In the genomic region with DNA sequence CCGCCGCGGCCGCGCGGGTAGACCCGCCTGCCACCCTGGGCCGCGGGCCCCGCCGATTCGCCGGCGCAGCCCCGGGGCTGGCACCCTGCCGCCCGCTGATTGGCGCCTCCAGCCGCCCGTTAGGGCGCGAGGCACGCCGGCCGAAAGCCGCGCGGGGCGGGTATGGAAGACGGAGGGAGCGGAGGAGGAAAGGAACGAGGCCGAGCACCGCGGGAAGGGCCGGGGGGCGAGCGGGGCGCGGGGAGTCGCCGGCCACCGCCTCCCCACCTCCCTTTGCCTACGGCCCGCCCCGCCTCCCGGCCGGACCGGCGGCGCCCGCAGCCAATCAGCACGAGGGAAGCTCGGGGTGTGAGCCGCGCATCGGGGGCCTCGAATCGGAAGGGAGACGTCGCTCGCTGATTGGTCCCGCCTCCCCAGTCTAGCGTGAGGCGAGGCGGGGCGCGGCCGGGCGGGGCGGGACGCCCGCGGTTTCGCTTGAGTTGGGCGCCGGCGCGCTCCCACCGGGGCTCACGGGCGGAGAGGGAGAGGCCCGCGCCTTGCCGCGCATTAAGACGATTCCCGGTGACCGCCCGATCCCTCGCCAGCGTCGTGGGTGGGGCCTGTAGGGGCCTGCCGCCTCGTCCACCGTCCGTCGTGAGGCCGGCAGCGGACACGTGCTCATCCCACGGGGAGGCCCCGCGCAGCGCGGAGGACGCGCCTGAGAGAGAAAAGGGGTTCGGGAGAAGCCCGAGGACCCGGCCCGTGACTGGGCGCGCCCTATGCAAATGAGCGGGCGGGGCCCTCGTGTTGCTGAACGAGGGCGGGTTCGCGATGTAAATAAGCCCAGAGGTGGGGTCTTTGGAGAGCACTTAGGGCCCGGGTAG, we compare ENCODE assay signal across 8 cellular contexts. TPM values are rescaled to one million over a fixed set of nuclear protein-coding genes. Genes with fewer than 3 reads are reported as not detected.
DNase-seq lines count a peak whose midpoint lies in the region; ATAC-seq, FAIRE-seq and TF ChIP-seq lines count a peak whose summit lies in the region.

No MANE protein-coding gene starts in this region.

- 1% methylated on average over 65 of the region's 122 CpGs; no CpG with 5 or more reads in 1 of the 2 experiments for WGBS in H1 (ENCODE audit: extremely low coverage in 1 of 2, insufficient coverage in 1 of 2, insufficient read length in 1 of 2, insufficient replicate concordance in 2 of 2, low coverage in 1 of 2, low lambda C conversion rate in 2 of 2, missing lambda C conversion rate in 1 of 2), 2 experiments

- H3K27ac ChIP-seq in H1 (ENCODE audit: low read depth, low read length) = peak overlapping the region; percentile 96

- peak overlapping the region; percentile 72 to 94 (median 88) for H3K9ac ChIP-seq in H1 (replicated peaks in 1 of 4; ENCODE audit: extremely low read depth in 1 of 4, low read depth in 3 of 4, low read length in 3 of 4)

- H4K91ac ChIP-seq in H1 (replicated peaks; ENCODE audit: insufficient read length, low read length) = peak overlapping the region; percentile 100

- peaks cover 7 to 8% of the 10 kb centered on the region in 2 experiments for H4K20me1 ChIP-seq in H1 (replicated peaks in 1 of 2; ENCODE audit: control insufficient read depth in 1 of 2, insufficient read depth in 2 of 2, low read length in 2 of 2)

- H3K27me3 Mint-ChIP-seq in activated CD8-positive, alpha-beta memory T cell treated with anti-CD3 and anti-CD28 coated beads, Interleukin-2, amount 10 ng/mL, durations not matched to agents 7 days and 5 days = no peaks in the 10 kb centered on the region

- no peak overlapping the region for H2AK5ac ChIP-seq in H1 (ENCODE audit: low read depth, low read length)

- peaks cover 2% of the 10 kb centered on the region; the same call in 1 of the 2 replicates for H3K23me2 ChIP-seq in H1 (ENCODE audit: low read depth, low read length)

- no peak for FAIRE-seq in H1 (lab: Jason Lieb, UNC)

- H3K4me2 ChIP-seq in H1 (ENCODE audit: insufficient read depth in 1 of 2, low read depth in 2 of 2, low read length in 2 of 2) = peak overlapping the region; percentile 58 to 71

- H3K18ac ChIP-seq in H1 (ENCODE audit: extremely low read depth, low read length) = peak overlapping the region; percentile 98

- H3K4me1 ChIP-seq in H1 (replicated peaks in 1 of 4; ENCODE audit: control insufficient read depth in 3 of 4, insufficient read depth in 4 of 4, low read length in 3 of 4) = peaks cover 4 to 17% (median 16%) of the 10 kb centered on the region in 4 experiments; a peak in 6 of 7 replicates

- H3K9me3 ChIP-seq in H1 (ENCODE audit: insufficient read depth in 2 of 2, low read depth in 1 of 2, low read length in 1 of 2) = no peaks in the 10 kb centered on the region

- no peak for TF ChIP-seq CTCF in H1 (IDR thresholded peaks at IDR 0.05; ENCODE audit: control extremely low read depth in 1 of 3, insufficient read depth in 1 of 3, low read depth in 1 of 3, low read length in 3 of 3)

- H2BK20ac ChIP-seq in H1 (ENCODE audit: low read length) = no peak overlapping the region

- H3K4me3 Mint-ChIP-seq in activated CD8-positive, alpha-beta memory T cell treated with anti-CD3 and anti-CD28 coated beads, Interleukin-2, amount 10 ng/mL, durations not matched to agents 7 days and 5 days = peak overlapping the region; percentile 82

- H2BK15ac ChIP-seq in H1 (ENCODE audit: low read length) = peak overlapping the region; percentile 97; the same call in 1 of the 2 replicates

- TF ChIP-seq EP300 in H1 (IDR thresholded peaks at IDR 0.05; ENCODE audit: borderline replicate concordance in 1 of 2, low read depth in 2 of 2, low read length in 2 of 2) = no peak

- H3K4me1 Mint-ChIP-seq in activated CD8-positive, alpha-beta memory T cell treated with anti-CD3 and anti-CD28 coated beads, Interleukin-2, amount 10 ng/mL, durations not matched to agents 7 days and 5 days = peaks cover 40% of the 10 kb centered on the region

- DNase-seq in COLO829 (ENCODE audit: low spot score) = peak; percentile 69
- DNase-seq in HT1080 (ENCODE audit: low read depth) = peak; percentile 93
- peak; percentile 95 to 96 for DNase-seq in NOMO-1 (lab: John Stamatoyannopoulos, UW; ENCODE audit: unreplicated experiment in 2 of 2)
- peak; percentile 97 for DNase-seq in activated CD8-positive, alpha-beta memory T cell treated with anti-CD3 and anti-CD28 coated beads, Interleukin-2, amount 10 ng/mL, durations not matched to agents 7 days and 5 days
- DNase-seq in H1 (ENCODE audit: low read depth in 1 of 2, low spot score in 2 of 2) = peak; percentile 86 to 92
- DNase-seq in mesenteric fat pad (ENCODE audit: low spot score) = peak; percentile 99
- DNase-seq in stimulated activated CD8-positive, alpha-beta memory T cell treated with anti-CD3 and anti-CD28 coated beads, Interleukin-15, amount 100 ng/mL, for 1 hour (ENCODE audit: low read depth) = peak; percentile 85

- H3K14ac ChIP-seq in H1 (ENCODE audit: insufficient read length) = no peak overlapping the region

- H2BK120ac ChIP-seq in H1 (replicated peaks; ENCODE audit: low read depth, low read length) = no peak overlapping the region

- no peak; a peak in 1 of 4 replicates for TF ChIP-seq RAD21 in H1 (IDR thresholded peaks at IDR 0.05 in 1 of 2, conservative IDR thresholded peaks at IDR 0.05 in 1 of 2; ENCODE audit: low read depth in 2 of 2, low read length in 2 of 2)

- peak overlapping the region; percentile 61 to 96 (median 72) for H3K4me3 ChIP-seq in H1 (ENCODE audit: extremely low read depth in 1 of 4, insufficient read depth in 2 of 4, low read depth in 3 of 4, low read length in 4 of 4)

- peak overlapping the region; percentile 93 for H3K4ac ChIP-seq in H1 (replicated peaks; ENCODE audit: insufficient read length, low read depth, low read length)

- H3K23ac ChIP-seq in H1 (ENCODE audit: insufficient read length) = no peak overlapping the region

- CTCF ChIA-PET in activated CD8-positive, alpha-beta memory T cell treated with anti-CD3 and anti-CD28 coated beads, Interleukin-2, amount 10 ng/mL, durations not matched to agents 7 days and 5 days (lab: Charles Lee) = interaction anchor here (0.7 to 2.1 kb wide), 5 partner anchors 9 to 159 kb away, joined by 3 to 6 read pairs (median 4); no protein-coding TSS in a partner anchor
- CTCF ChIA-PET in H1 (lab: Charles Lee; ENCODE audit: partially characterized antibody) = interaction anchor here (0.9 to 1.3 kb wide), 4 partner anchors 13 to 70 kb away, joined by 3 to 6 read pairs (median 4); no protein-coding TSS in a partner anchor

- no peaks in the 10 kb centered on the region for H3K9me3 Mint-ChIP-seq in activated CD8-positive, alpha-beta memory T cell treated with anti-CD3 and anti-CD28 coated beads, Interleukin-2, amount 10 ng/mL, durations not matched to agents 7 days and 5 days (ENCODE audit: low read depth)

- H2AFZ ChIP-seq in H1 (ENCODE audit: low read length) = no peak overlapping the region

- H4K8ac ChIP-seq in H1 (ENCODE audit: extremely low read depth, insufficient read depth, low read length) = peak overlapping the region; percentile 99

- H3K79me2 ChIP-seq in H1 (ENCODE audit: control insufficient read depth in 1 of 2, insufficient read depth in 2 of 2, low read length in 2 of 2) = peaks cover 17 to 38% of the 10 kb centered on the region in 2 experiments

- no peaks in the 10 kb centered on the region for H3K36me3 ChIP-seq in H1 (ENCODE audit: control insufficient read depth in 2 of 4, insufficient read depth in 4 of 4, low read length in 3 of 4)

- peak; percentile 73 for ATAC-seq in GM21367 (IDR thresholded peaks at IDR 0.05; ENCODE audit: unreplicated experiment)
- peak; percentile 84 for ATAC-seq in activated CD8-positive, alpha-beta memory T cell treated with anti-CD3 and anti-CD28 coated beads, Interleukin-2, amount 10 ng/mL, durations not matched to agents 7 days and 5 days

- no peaks in the 10 kb centered on the region; the same call in 1 of the 2 replicates for H3K79me1 ChIP-seq in H1 (ENCODE audit: low read depth, low read length)

- H4K5ac ChIP-seq in H1 (ENCODE audit: insufficient read length, low read depth, low read length) = peak overlapping the region; percentile 98

- H3K36me3 Mint-ChIP-seq in activated CD8-positive, alpha-beta memory T cell treated with anti-CD3 and anti-CD28 coated beads, Interleukin-2, amount 10 ng/mL, durations not matched to agents 7 days and 5 days = peaks cover 10% of the 10 kb centered on the region

- H2BK5ac ChIP-seq in H1 (ENCODE audit: low read depth, low read length) = peak overlapping the region; percentile 97

- no peaks in the 10 kb centered on the region for H3K27me3 ChIP-seq in H1 (replicated peaks in 1 of 4; ENCODE audit: control insufficient read depth in 3 of 4, extremely low read depth in 1 of 4, insufficient read depth in 3 of 4, low read length in 3 of 4)

- peak overlapping the region; percentile 86 for H3K27ac Mint-ChIP-seq in activated CD8-positive, alpha-beta memory T cell treated with anti-CD3 and anti-CD28 coated beads, Interleukin-2, amount 10 ng/mL, durations not matched to agents 7 days and 5 days

- H2BK12ac ChIP-seq in H1 (ENCODE audit: low read depth, low read length) = peak overlapping the region; percentile 55

- peak overlapping the region; percentile 93 for H3K56ac ChIP-seq in H1 (replicated peaks; ENCODE audit: insufficient read length, low read depth, low read length)

- POLR2A ChIA-PET in H1 (lab: Charles Lee; ENCODE audit: partially characterized antibody) = interaction anchor here (0.6 to 2.3 kb wide), 20 partner anchors 9 to 746 kb away, joined by 3 to 18 read pairs (median 4); a partner anchor contains a TSS

- peak; percentile 55 to 95 for TF ChIP-seq POLR2A in H1 (IDR thresholded peaks at IDR 0.05; ENCODE audit: control extremely low read depth in 1 of 2, low read depth in 2 of 2, low read length in 2 of 2)

TF ChIP-seq in H1, 55 proteins besides CTCF, POLR2A, EP300 and RAD21 (continues in another document):
- no peak for TF ChIP-seq CHD1 (IDR thresholded peaks at IDR 0.05; ENCODE audit: low read depth, low read length)

RNA-seq across cellular contexts. Expression of a gene that starts 0.6 kb away (rescaled TPM):
- 72.0 and 72.7 TPM in 2 replicates for total RNA-seq in HT1080 (2014; rRNA removed; shearing (Covaris generic))
- polyA plus RNA-seq in HT1080 (2015; cell fraction: cytosol; rRNA removed) = 73.3 and 89.9 TPM in 2 replicates
- 49.0 and 53.1 TPM in 2 replicates for polyA plus RNA-seq in HT1080 (2015; cell fraction: nucleus; rRNA removed)
- 100 to 1,000 TPM; 156 to 166 TPM for total RNA-seq in activated CD8-positive, alpha-beta memory T cell treated with anti-CD3 and anti-CD28 coated beads, Interleukin-2, amount 10 ng/mL, durations not matched to agents 7 days and 5 days
- 124 and 132 TPM in 2 replicates for total RNA-seq in H1 (2021; fragmentation: NEBNext Ultra II Directional; extraction: Animal tissue kit (Norgen Biotek cat#: 25700))
- polyA plus RNA-seq in H1 (2011; rRNA removed) = 24.7 and 28.4 TPM in 2 replicates
- polyA plus RNA-seq in H1 (2011; cell fraction: cytosol; rRNA removed) = 34.3 TPM
- 28.6 TPM for polyA plus RNA-seq in H1 (2011; cell fraction: nucleus; rRNA removed)
- polyA plus RNA-seq in H1 (2012, experiment 1 of 2) = 47.1 to 77.4 TPM (median 56.0 TPM) in 4 replicates
- polyA plus RNA-seq in H1 (2012, experiment 2 of 2) = 7.3 TPM
- polyA plus RNA-seq in H1 (2013, experiment 1 of 2) = 38.2 TPM
- 38.2 TPM for polyA plus RNA-seq in H1 (2013, experiment 2 of 2)
- 126 and 210 TPM in 2 replicates for polyA minus RNA-seq in H1 (2011; rRNA and poly(A)+ RNA removed)
- polyA minus RNA-seq in H1 (2011; cell fraction: cytosol; rRNA and poly(A)+ RNA removed) = 69.9 TPM
- 143 TPM for polyA minus RNA-seq in H1 (2011; cell fraction: nucleus; rRNA and poly(A)+ RNA removed)
- 130 TPM for total RNA-seq in mesenteric fat pad

Comparison
In these comparisons a context has a peak if more than half of its experiments do, and no peak if none do; other contexts are left out.
1. Peak in every context shown above with its lines: DNase-seq, ATAC-seq, H3K4me3 ChIP-seq and H3K27ac ChIP-seq.